In genomic region chr2:222452422-222452950, GRCh38 we compare ENCODE assay signal across 19 cellular contexts. TPM values are rescaled to one million over a fixed set of nuclear protein-coding genes. Genes with fewer than 3 reads are reported as not detected.
"Had no signal": no experiment of that assay in that cellular context is flagged by ENCODE, and none has a peak within 500 bp of the region (broad histone marks: within the 10 kb centered on the region; RNA-seq: fewer than 3 reads in every experiment).

No MANE protein-coding gene starts in this region.

- H3K36me3 ChIP-seq: adrenal gland, heart right ventricle had no signal

- H3K27ac ChIP-seq: adrenal gland, coronary artery, epithelial cell of prostate, heart right ventricle had no signal

- DNase-seq: activated CD4-positive, alpha-beta T cell treated with anti-CD3 and anti-CD28 coated beads for 1 hour; activated CD4-positive, alpha-beta T cell treated with anti-CD3 and anti-CD28 coated beads, Interleukin-2, amount 50 U/mL, for 1 hour; activated CD8-positive, alpha-beta T cell treated with anti-CD3 and anti-CD28 coated beads, Interleukin-2, amount 10 ng/mL, durations not matched to agents 7 days and 5 days; activated T-cell treated with anti-CD3 and anti-CD28 coated beads, Interleukin-2, amount 50 U/mL, for 24 hours; adrenal gland; cerebellar nuclear complex; endodermal cell; heart right ventricle; stimulated activated CD4-positive, alpha-beta T cell treated with anti-CD3 and anti-CD28 coated beads, Interleukin-12 subunit alpha, Interleukin-12 subunit beta, amount 100 ng/mL, for 4 hours; stimulated activated CD4-positive, alpha-beta T cell treated with anti-CD3 and anti-CD28 coated beads, Interleukin-4, amount 100 ng/mL, for 4 hours; stimulated activated naive CD8-positive, alpha-beta T cell treated with anti-CD3 and anti-CD28 coated beads, Interleukin-15, Interleukin-2, amounts not matched to agents 100 U/mL and 50 U/mL, for 24 hours; T-helper 1 cell had no signal

- H3K27me3 ChIP-seq: adrenal gland, heart right ventricle had no signal

- ATAC-seq: activated CD8-positive, alpha-beta T cell treated with anti-CD3 and anti-CD28 coated beads, Interleukin-2, amount 10 ng/mL, durations not matched to agents 7 days and 5 days; activated T-helper 17 cell treated with anti-CD3 and anti-CD28 coated beads, Interleukin-2, amount 50 U/mL, for 72 hours; left lobe of liver; natural killer cell treated with Interleukin-12 subunit alpha and Interleukin-12 subunit beta and Interleukin-15 and Interleukin-18, amount 100 ng/mL, for 72 hours; stimulated activated naive CD8-positive, alpha-beta T cell treated with anti-CD3 and anti-CD28 coated beads, Interleukin-15, Interleukin-2, amounts not matched to agents 100 U/mL and 50 U/mL, for 24 hours had no signal

- H3K9me3 ChIP-seq: adrenal gland, heart right ventricle had no signal

- H3K4me3 ChIP-seq: adrenal gland, coronary artery, heart right ventricle had no signal

RNA-seq across cellular contexts. Expression of gene SGPP2, which starts 28.1 kb away (rescaled TPM):
- total RNA-seq: endodermal cell, osteocyte, skeletal muscle tissue had no signal
